Comparison of ENCODE assay signal across 28 cellular contexts in genomic region chr5:21680661-21681060, GRCh38.
DNase-seq lines count a peak whose midpoint lies in the region; FAIRE-seq and TF ChIP-seq lines count a peak whose summit lies in the region.
"Had no signal": no experiment of that assay in that cellular context is flagged by ENCODE, and none has a peak within 500 bp of the region (broad histone marks: within the 10 kb centered on the region; RNA-seq: fewer than 3 reads in every experiment).

No MANE protein-coding gene starts in this region.

- CTCF ChIA-PET in A673 (lab: Charles Lee), result no interaction called here

- no peaks in the 10 kb centered on the region for H3K27me3 Mint-ChIP-seq in HFFc6 (ENCODE audit: insufficient read depth)
- H3K27me3 Mint-ChIP-seq: activated CD4-positive, alpha-beta T cell treated with anti-CD3 and anti-CD28 coated beads for 36 hours; activated naive CD8-positive, alpha-beta T cell; naive B cell had no signal

- H3K9me3 Mint-ChIP-seq in HFFc6, result peaks cover 38% of the 10 kb centered on the region

- DNase-seq in A673 (ENCODE audit: low spot score), result peak; percentile 29
- peak; percentile 51 for DNase-seq in M059J (ENCODE audit: low read depth)
- DNase-seq in bronchial epithelial cell (ENCODE audit: low read depth), result peak; percentile 51
- DNase-seq in iris pigment epithelial cell (ENCODE audit: low read depth), result peak; percentile 51
- DNase-seq in GM19238 (ENCODE audit: insufficient read length, low spot score), result no peak
- no peak for DNase-seq in KG1 (lab: John Stamatoyannopoulos, UW)
- DNase-seq in HFFc6, result no peak
- DNase-seq in NCI-H1436 (lab: John Stamatoyannopoulos, UW), result no peak
- DNase-seq: activated CD4-positive, alpha-beta T cell treated with anti-CD3 and anti-CD28 coated beads for 36 hours; activated CD8-positive, alpha-beta T cell treated with anti-CD3 and anti-CD28 coated beads, Interleukin-2, amount 10 ng/mL, durations not matched to agents 7 days and 5 days; BE2C; cerebellar nuclear complex; DMS153; H7; left ventricle myocardium inferior; MV-4-11; naive B cell; OCI-M1; psoas muscle; stimulated activated naive CD8-positive, alpha-beta T cell treated with anti-CD3 and anti-CD28 coated beads, Interleukin-15, Interleukin-2, amounts not matched to agents 100 U/mL and 50 U/mL, for 24 hours; T-helper 2 cell; testis had no signal

- H3K4me1 ChIP-seq in A673 (ENCODE audit: insufficient read depth, low read length, poor library complexity, severe bottlenecking), result peaks cover 37% of the 10 kb centered on the region
- H3K4me1 ChIP-seq: ascending aorta, BE2C, left ventricle myocardium inferior, psoas muscle, testis had no signal

- FAIRE-seq in bronchial epithelial cell (lab: Jason Lieb, UNC), result no peak
- FAIRE-seq: A204.1, urothelium cell line had no signal

- no peak overlapping the region for H3K4me3 ChIP-seq in A673 (ENCODE audit: low read depth, low read length, poor library complexity, severe bottlenecking)
- no peak overlapping the region for H3K4me3 ChIP-seq in bronchial epithelial cell (ENCODE audit: low read depth, low read length)
- H3K4me3 ChIP-seq: ascending aorta, hepatocyte, left ventricle myocardium inferior, psoas muscle, testis had no signal

- TF ChIP-seq CTCF in A673 (conservative IDR thresholded peaks at IDR 0.05; ENCODE audit: low read depth, low read length) (no peak), bronchial epithelial cell (IDR thresholded peaks at IDR 0.05; ENCODE audit: insufficient read depth, low read length, severe bottlenecking) (no peak), HFFc6 (IDR thresholded peaks at IDR 0.05) (no peak)

- no peaks in the 10 kb centered on the region for H3K4me1 Mint-ChIP-seq in HFFc6 (ENCODE audit: low read depth)
- H3K4me1 Mint-ChIP-seq: activated CD4-positive, alpha-beta T cell treated with anti-CD3 and anti-CD28 coated beads for 36 hours; naive B cell had no signal

- POLR2A ChIA-PET in A673 (lab: Charles Lee; ENCODE audit: low non-redundant PET), result no interaction called here

- H3K4me3 Mint-ChIP-seq in HFFc6, result no peak overlapping the region
- H3K4me3 Mint-ChIP-seq: activated CD4-positive, alpha-beta T cell treated with anti-CD3 and anti-CD28 coated beads for 36 hours; activated CD8-positive, alpha-beta T cell treated with anti-CD3 and anti-CD28 coated beads, Interleukin-2, amount 10 ng/mL, durations not matched to agents 7 days and 5 days; activated naive CD8-positive, alpha-beta T cell; naive B cell had no signal

- H3K27ac ChIP-seq in A673 (ENCODE audit: low read depth, low read length, poor library complexity, severe bottlenecking), result peak overlapping the region; percentile 47
- H3K27ac ChIP-seq: ascending aorta, hepatocyte, left ventricle myocardium inferior, neutrophil, psoas muscle, testis had no signal

- no peaks in the 10 kb centered on the region for H3K36me3 ChIP-seq in A673 (ENCODE audit: insufficient read depth, low read length, poor library complexity, severe bottlenecking)
- no peaks in the 10 kb centered on the region for H3K36me3 ChIP-seq in bronchial epithelial cell (ENCODE audit: control insufficient read depth, insufficient read depth, low read length)
- H3K36me3 ChIP-seq: ascending aorta, BE2C, left ventricle myocardium inferior, neutrophil had no signal

- no TSS peak for BruUV-seq in A673 (replicated peaks; lab: Mats Ljungman, UMichigan)

- H3K27me3 ChIP-seq in A673 (replicated peaks; ENCODE audit: insufficient read depth, low read depth, low read length, poor library complexity), result no peaks in the 10 kb centered on the region
- no peaks in the 10 kb centered on the region for H3K27me3 ChIP-seq in bronchial epithelial cell (ENCODE audit: control insufficient read depth, insufficient read depth, low read length)
- H3K27me3 ChIP-seq: ascending aorta, BE2C, hepatocyte, neutrophil, testis had no signal

- no peaks in the 10 kb centered on the region for H3K9me3 ChIP-seq in A673 (ENCODE audit: low read depth, low read length, poor library complexity, severe bottlenecking)
- H3K9me3 ChIP-seq: ascending aorta, BE2C, left ventricle myocardium inferior, neutrophil, psoas muscle, testis had no signal

- no peaks in the 10 kb centered on the region for H3K36me3 Mint-ChIP-seq in HFFc6 (ENCODE audit: low read depth)
- H3K36me3 Mint-ChIP-seq: activated naive CD8-positive, alpha-beta T cell; naive B cell had no signal

- H3K27ac Mint-ChIP-seq in HFFc6, result no peak overlapping the region
- H3K27ac Mint-ChIP-seq: activated CD4-positive, alpha-beta T cell treated with anti-CD3 and anti-CD28 coated beads for 36 hours; activated CD8-positive, alpha-beta T cell treated with anti-CD3 and anti-CD28 coated beads, Interleukin-2, amount 10 ng/mL, durations not matched to agents 7 days and 5 days; activated naive CD8-positive, alpha-beta T cell had no signal

- intact Hi-C loops in A673 (cut with micrococcal nuclease; ENCODE audit: unreplicated experiment), result no loop called here

Comparison
In these comparisons a context has a peak if more than half of its experiments do, and no peak if none do; other contexts are left out.
1. DNase-seq: peak in A673 (single experiment), M059J (single experiment), bronchial epithelial cell (single experiment) and iris pigment epithelial cell (single experiment); none in GM19238 (single experiment), KG1 (single experiment), HFFc6 (single experiment) and NCI-H1436 (single experiment).